Comparison of ENCODE assay signal across 23 cellular contexts in genomic region chr1:44701141-44701573, GRCh38. TPM values are rescaled to one million over a fixed set of nuclear protein-coding genes. Genes with fewer than 3 reads are reported as not detected.
DNase-seq lines count a peak whose midpoint lies in the region; ATAC-seq and TF ChIP-seq lines count a peak whose summit lies in the region.
"Had no signal": no experiment of that assay in that cellular context is flagged by ENCODE, and none has a peak within 500 bp of the region (broad histone marks: within the 10 kb centered on the region; RNA-seq: fewer than 3 reads in every experiment).

No MANE protein-coding gene starts in this region.

- no peak overlapping the region for H3K27ac Mint-ChIP-seq in endothelial cell (ENCODE audit: unreplicated experiment)
- H3K27ac Mint-ChIP-seq: activated CD8-positive, alpha-beta memory T cell treated with anti-CD3 and anti-CD28 coated beads, Interleukin-2, amount 10 ng/mL, durations not matched to agents 7 days and 5 days; dendritic cell treated with granulocyte-macrophage colony-stimulating factor and Interleukin-4, amounts not matched to agents 40 ng/mL and 50 ng/mL, for 4 days; type B pancreatic cell had no signal

- H3K4me1 ChIP-seq in cardiac muscle cell (ENCODE audit: low read depth), result no peaks in the 10 kb centered on the region

- peak overlapping the region; percentile 16 for H3K27ac ChIP-seq in cardiac muscle cell

- H3K36me3 Mint-ChIP-seq in endothelial cell (ENCODE audit: low read depth, unreplicated experiment), result peaks cover 2% of the 10 kb centered on the region
- H3K36me3 Mint-ChIP-seq: naive thymus-derived CD8-positive, alpha-beta T cell had no signal

- H3K27me3 Mint-ChIP-seq in endothelial cell (ENCODE audit: unreplicated experiment), result peaks cover 3% of the 10 kb centered on the region
- H3K27me3 Mint-ChIP-seq: activated CD8-positive, alpha-beta memory T cell treated with anti-CD3 and anti-CD28 coated beads, Interleukin-2, amount 10 ng/mL, durations not matched to agents 7 days and 5 days; naive thymus-derived CD8-positive, alpha-beta T cell had no signal

- H3K27me3 ChIP-seq in cardiac muscle cell, result no peaks in the 10 kb centered on the region

- H3K4me3 ChIP-seq in cardiac muscle cell, result no peak overlapping the region

- no peak overlapping the region for H3K4me3 Mint-ChIP-seq in endothelial cell (ENCODE audit: unreplicated experiment)
- H3K4me3 Mint-ChIP-seq: activated CD8-positive, alpha-beta memory T cell treated with anti-CD3 and anti-CD28 coated beads, Interleukin-2, amount 10 ng/mL, durations not matched to agents 7 days and 5 days; dendritic cell treated with granulocyte-macrophage colony-stimulating factor and Interleukin-4, amounts not matched to agents 40 ng/mL and 50 ng/mL, for 4 days; naive thymus-derived CD8-positive, alpha-beta T cell; type B pancreatic cell had no signal

- intact Hi-C loops in Right ventricle myocardium superior (cut with DNase I), result no loop called here

- TF ChIP-seq CTCF in cardiac muscle cell (IDR thresholded peaks at IDR 0.05; ENCODE audit: low read depth, low read length), result no peak
- TF ChIP-seq CTCF in endothelial cell (IDR thresholded peaks at IDR 0.05; ENCODE audit: unreplicated experiment), result no peak

- no peaks in the 10 kb centered on the region for H3K9me3 Mint-ChIP-seq in endothelial cell (ENCODE audit: unreplicated experiment)
- H3K9me3 Mint-ChIP-seq: dendritic cell treated with granulocyte-macrophage colony-stimulating factor and Interleukin-4, amounts not matched to agents 40 ng/mL and 50 ng/mL, for 4 days; naive thymus-derived CD8-positive, alpha-beta T cell; type B pancreatic cell had no signal

- DNase-seq in cardiac muscle cell (ENCODE audit: low read depth in 1 of 2, low spot score in 1 of 2), result no peak
- no peak for DNase-seq in Right ventricle myocardium superior
- DNase-seq in endothelial cell (ENCODE audit: low spot score), result no peak
- no peak for DNase-seq in occipital lobe (lab: John Stamatoyannopoulos, UW)
- no peak for DNase-seq in OCI-M1 (lab: John Stamatoyannopoulos, UW)
- DNase-seq: activated CD4-positive, alpha-beta T cell treated with anti-CD3 and anti-CD28 coated beads for 4 hours; activated CD8-positive, alpha-beta memory T cell treated with anti-CD3 and anti-CD28 coated beads, Interleukin-2, amount 10 ng/mL, durations not matched to agents 7 days and 5 days; activated naive CD4-positive, alpha-beta T cell treated with anti-CD3 and anti-CD28 coated beads, Interleukin-2, amount 50 U/mL, for 16 hours; anterior cingulate cortex; caudate nucleus; HCEC 1CT; naive thymus-derived CD8-positive, alpha-beta T cell; NCI-H1436 treated with DMSO at 0.1 percent for 48 hours; NCI-H774; right cardiac atrium; SIG-M5; stimulated activated CD8-positive, alpha-beta memory T cell treated with anti-CD3 and anti-CD28 coated beads, Interleukin-4, amount 100 ng/mL, for 48 hours; T-helper 1 cell had no signal

- ATAC-seq in Right ventricle myocardium superior (ENCODE audit: poor library complexity) (no peak), esophagus mucosa (peak; percentile 85)
- ATAC-seq: activated CD8-positive, alpha-beta memory T cell treated with anti-CD3 and anti-CD28 coated beads, Interleukin-2, amount 10 ng/mL, durations not matched to agents 7 days and 5 days; naive thymus-derived CD8-positive, alpha-beta T cell; right cardiac atrium had no signal

- H3K4me1 Mint-ChIP-seq in endothelial cell (ENCODE audit: unreplicated experiment), result no peaks in the 10 kb centered on the region

- no peaks in the 10 kb centered on the region for H3K9me3 ChIP-seq in cardiac muscle cell (ENCODE audit: low read depth)

- no peaks in the 10 kb centered on the region for H3K36me3 ChIP-seq in cardiac muscle cell

RNA-seq across cellular contexts. Expression of gene ARMH1, which starts 26.6 kb away (rescaled TPM):
- 2.4 and 5.7 TPM in 2 replicates for total RNA-seq in cardiac muscle cell
- 2.8 and 9.0 TPM in 2 replicates for polyA plus RNA-seq in cardiac muscle cell
- 0.83 TPM for total RNA-seq in Right ventricle myocardium superior
- total RNA-seq in esophagus mucosa, result not detected
- 4.1 TPM for total RNA-seq in endothelial cell (ENCODE audit: unreplicated experiment)
- 2.8 TPM for total RNA-seq in occipital lobe
- total RNA-seq: A172 had no signal

RNA-seq across cellular contexts. Expression of gene TMEM53, which starts 26.9 kb away (rescaled TPM):
- total RNA-seq in cardiac muscle cell, result 15.2 and 23.6 TPM in 2 replicates
- polyA plus RNA-seq in cardiac muscle cell, result 29.7 and 43.0 TPM in 2 replicates
- total RNA-seq in Right ventricle myocardium superior, result 8.1 TPM
- total RNA-seq in esophagus mucosa, result 4.4 TPM
- total RNA-seq in endothelial cell (ENCODE audit: unreplicated experiment), result 15.6 TPM
- 3.7 TPM for total RNA-seq in occipital lobe

RNA-seq across cellular contexts. Expression of gene RNU5D-1, which starts 29.8 kb away (rescaled TPM):
- total RNA-seq in cardiac muscle cell (not detected in 2 replicates), Right ventricle myocardium superior (not detected), esophagus mucosa (not detected), endothelial cell (ENCODE audit: unreplicated experiment) (not detected), occipital lobe (not detected)
- polyA plus RNA-seq in cardiac muscle cell, result not detected in 2 replicates
- total RNA-seq: A172; activated CD8-positive, alpha-beta memory T cell treated with anti-CD3 and anti-CD28 coated beads, Interleukin-2, amount 10 ng/mL, durations not matched to agents 7 days and 5 days; naive thymus-derived CD8-positive, alpha-beta T cell; osteocyte; right cardiac atrium had no signal
- polyA plus RNA-seq: naive thymus-derived CD8-positive, alpha-beta T cell; right cardiac atrium had no signal

RNA-seq across cellular contexts. Expression of gene KIF2C, which starts 38.5 kb away (rescaled TPM):
- total RNA-seq in cardiac muscle cell, result 11.0 and 80.8 TPM in 2 replicates
- polyA plus RNA-seq in cardiac muscle cell, result 10.0 and 82.5 TPM in 2 replicates
- 1.00 TPM for total RNA-seq in Right ventricle myocardium superior
- total RNA-seq in esophagus mucosa, result 15.2 TPM
- total RNA-seq in endothelial cell (ENCODE audit: unreplicated experiment), result 12.9 TPM
- total RNA-seq in occipital lobe, result 2.5 TPM
